8 cellular contexts compared by ENCODE assay signal in genomic region chr2:197310940-197311485, GRCh38. TPM values are rescaled to one million over a fixed set of nuclear protein-coding genes. Genes with fewer than 3 reads are reported as not detected.
A peak's percentile ranks its signal among the peaks of the same experiment; 100 is the strongest.
DNase-seq lines count a peak whose midpoint lies in the region; ATAC-seq and TF ChIP-seq lines count a peak whose summit lies in the region.

No MANE protein-coding gene starts in this region.

- DNase-seq in HFF-Myc (ENCODE audit: extremely low read depth, low read depth) (no peak), posterior vena cava (ENCODE audit: low spot score) (no peak), kidney glomerular epithelial cell (lab: John Stamatoyannopoulos, UW) (no peak)

- no peaks in the 10 kb centered on the region for H3K9me3 Mint-ChIP-seq in brain

- H3K27me3 ChIP-seq in ACC112 (ENCODE audit: insufficient read depth, low read length) (peaks cover 11% of the 10 kb centered on the region; the same call in 1 of the 2 replicates), mononuclear cell (ENCODE audit: insufficient read depth, low read length) (no peaks in the 10 kb centered on the region)

- ATAC-seq in GM19397 (IDR thresholded peaks at IDR 0.05; ENCODE audit: unreplicated experiment), result no peak
- ATAC-seq in HG02840 (IDR thresholded peaks at IDR 0.05; ENCODE audit: low FRiP score, unreplicated experiment), result no peak

- no peaks in the 10 kb centered on the region for H3K79me2 ChIP-seq in ACC112 (ENCODE audit: control insufficient read depth, insufficient read depth, low read length, unreplicated experiment)

- peak overlapping the region; percentile 83 to 89 (median 87) for H3K4me3 Mint-ChIP-seq in brain

- no peaks in the 10 kb centered on the region for H3K9me3 ChIP-seq in mononuclear cell (ENCODE audit: low read depth, low read length)

- no peaks in the 10 kb centered on the region for H3K36me3 ChIP-seq in ACC112 (ENCODE audit: insufficient read depth, low read length)

- H3K4me1 ChIP-seq in ACC112 (ENCODE audit: control insufficient read depth, insufficient read depth, low read length, unreplicated experiment) (peaks cover 7% of the 10 kb centered on the region), mononuclear cell (ENCODE audit: insufficient read depth, low read length) (peaks cover 35% of the 10 kb centered on the region)

- peak overlapping the region; percentile 95 for H2AFZ ChIP-seq in ACC112 (ENCODE audit: low read length, unreplicated experiment)

- no peaks in the 10 kb centered on the region for H3K36me3 Mint-ChIP-seq in brain

- peaks cover 52% of the 10 kb centered on the region for H3K4me1 Mint-ChIP-seq in brain

- peak overlapping the region; percentile 86 to 96 (median 91) for H3K27ac Mint-ChIP-seq in brain

- peaks cover 14% of the 10 kb centered on the region for H3K27me3 Mint-ChIP-seq in brain

- no peak for TF ChIP-seq CTCF in HFF-Myc (IDR thresholded peaks at IDR 0.05; ENCODE audit: low read depth, low read length, missing control alignments)
- TF ChIP-seq CTCF in brain (conservative IDR thresholded peaks at IDR 0.05), result no peak

- no peak overlapping the region for H3K27ac ChIP-seq in ACC112 (ENCODE audit: low read depth, low read length)

- intact Hi-C loops in posterior vena cava (cut with DNase I), result loop anchor here in 1 of 2 donors (5.0 to 10.0 kb wide), 3 partner anchors 64 to 204 kb away; no protein-coding TSS in a partner anchor

- H3K4me3 ChIP-seq in ACC112 (ENCODE audit: low read depth, low read length), result peak overlapping the region; percentile 82
- peak overlapping the region; percentile 55 for H3K4me3 ChIP-seq in HFF-Myc (replicated peaks; ENCODE audit: low read depth, low read length)
- peak overlapping the region; percentile 40 for H3K4me3 ChIP-seq in mononuclear cell (ENCODE audit: low read length)

RNA-seq across cellular contexts. Expression of gene ANKRD44, which starts 0.4 kb away (rescaled TPM):
- 2.5 TPM for polyA plus RNA-seq in brain (ENCODE audit: insufficient read depth, low read depth, low replicate concordance)
- total RNA-seq in mononuclear cell (171 TPM), posterior vena cava (10 to 100 TPM; 21.2 to 24.5 TPM)
